ENCODE assay signal across 13 cellular contexts in the genomic region with DNA sequence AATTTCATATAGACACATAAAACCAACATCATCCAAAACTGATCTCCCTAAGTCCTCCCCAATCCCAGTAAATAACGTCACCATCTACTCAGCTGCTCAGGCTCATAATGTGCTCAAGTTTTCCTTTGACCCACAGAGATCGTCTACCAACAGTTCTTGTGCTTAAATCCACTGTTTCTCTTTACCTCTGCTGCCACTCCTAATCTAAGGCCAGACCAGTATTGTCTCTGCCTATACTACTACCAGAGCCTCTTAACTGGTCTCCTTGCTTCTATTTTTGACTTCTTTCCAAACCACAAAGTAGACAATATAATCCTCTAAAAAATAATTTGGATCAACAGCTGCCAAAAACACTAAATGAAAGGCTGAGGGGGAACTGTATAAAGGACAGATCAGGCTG.
A peak's percentile ranks its signal among the peaks of the same experiment; 100 is the strongest.
DNase-seq lines count a peak whose midpoint lies in the region; ATAC-seq and TF ChIP-seq lines count a peak whose summit lies in the region.
"Had no signal": no experiment of that assay in that cellular context is flagged by ENCODE, and none has a peak within 500 bp of the region (broad histone marks: within the 10 kb centered on the region; RNA-seq: fewer than 3 reads in every experiment).

No MANE protein-coding gene starts in this region.

- H3K27ac Mint-ChIP-seq in brain: peak overlapping the region in 3 of 5 experiments; percentile 0 to 18 (median 16)
- no peak overlapping the region for H3K27ac Mint-ChIP-seq in activated T-cell treated with anti-CD3 and anti-CD28 coated beads, Interleukin-2, amount 50 U/mL, for 24 hours

- peaks cover 63% of the 10 kb centered on the region for H3K4me1 Mint-ChIP-seq in brain
- peaks cover 26% of the 10 kb centered on the region for H3K4me1 Mint-ChIP-seq in activated T-cell treated with anti-CD3 and anti-CD28 coated beads, Interleukin-2, amount 50 U/mL, for 24 hours (ENCODE audit: low read depth)

- no peaks in the 10 kb centered on the region for H3F3A ChIP-seq in SK-N-SH (replicated peaks; ENCODE audit: insufficient read depth)

- no peak for DNase-seq in SK-N-SH
- peak; percentile 32 for DNase-seq in NCI-H82 (lab: John Stamatoyannopoulos, UW)
- DNase-seq in substantia nigra (lab: John Stamatoyannopoulos, UW): no peak
- DNase-seq in NCI-H524 treated with DMSO at 0.1 percent for 48 hours (lab: John Stamatoyannopoulos, UW): no peak
- no peak for DNase-seq in activated T-cell treated with anti-CD3 and anti-CD28 coated beads, Interleukin-2, amount 50 U/mL, for 24 hours
- no peak for DNase-seq in retina
- DNase-seq: HCEC 1CT, NCI-H1092, NCI-H187 treated with DMSO at 0.1 percent for 48 hours, NCI-H510A treated with DMSO at 0.1 percent for 48 hours had no signal

- H2AFZ ChIP-seq in SK-N-SH (ENCODE audit: low read depth): no peak overlapping the region

- peaks cover 0 to 11% of the 10 kb centered on the region in 2 experiments; a peak in 2 of 4 replicates for H3K4me1 ChIP-seq in SK-N-SH (ENCODE audit: control insufficient read depth in 1 of 2, insufficient read depth in 2 of 2, low read depth in 1 of 2, low read length in 1 of 2)

- no peak overlapping the region for H3K9ac ChIP-seq in SK-N-SH

- TF ChIP-seq CTCF in SK-N-SH (IDR thresholded peaks at IDR 0.05) (no peak), brain (conservative IDR thresholded peaks at IDR 0.05) (no peak)

- peak overlapping the region in 1 of 2 experiments; percentile 60; a peak in 2 of 4 replicates for H3K27ac ChIP-seq in SK-N-SH (ENCODE audit: low read depth in 2 of 2, low read length in 1 of 2)
- peak overlapping the region; percentile 8 for H3K27ac ChIP-seq in substantia nigra (ENCODE audit: low read depth, low read length, poor library complexity, severe bottlenecking)
- H3K27ac ChIP-seq: C4-2B had no signal

- peaks cover 66% of the 10 kb centered on the region for H3K79me2 ChIP-seq in SK-N-SH (ENCODE audit: insufficient read depth)

- H3K4me2 ChIP-seq in SK-N-SH: no peak overlapping the region

- TF ChIP-seq EP300 in SK-N-SH (IDR thresholded peaks at IDR 0.05; ENCODE audit: borderline replicate concordance in 1 of 2, low read depth in 1 of 2, low read length in 1 of 2): no peak

- CTCF ChIA-PET in SK-N-SH (lab: Yijun Ruan, JAX): interaction anchor here (0.8 to 1.0 kb wide), 2 partner anchors 16 to 64 kb away, joined by 3 read pairs; no protein-coding TSS in a partner anchor

- H3K27me3 ChIP-seq in SK-N-SH (ENCODE audit: insufficient read depth): no peaks in the 10 kb centered on the region

- H3K9me2 ChIP-seq in SK-N-SH: no peaks in the 10 kb centered on the region

- 89% methylated on average over 2 of the region's 2 CpGs for WGBS in SK-N-SH (ENCODE audit: low lambda C conversion rate)

- no peak for TF ChIP-seq RAD21 in SK-N-SH (IDR thresholded peaks at IDR 0.05; ENCODE audit: low read length)

- H3K36me3 Mint-ChIP-seq in brain: no peaks in the 10 kb centered on the region
- no peaks in the 10 kb centered on the region for H3K36me3 Mint-ChIP-seq in activated T-cell treated with anti-CD3 and anti-CD28 coated beads, Interleukin-2, amount 50 U/mL, for 24 hours (ENCODE audit: low read depth)

- H3K9me3 Mint-ChIP-seq in brain: peaks cover 0 to 4% (median 0%) of the 10 kb centered on the region in 5 experiments
- no peaks in the 10 kb centered on the region for H3K9me3 Mint-ChIP-seq in activated T-cell treated with anti-CD3 and anti-CD28 coated beads, Interleukin-2, amount 50 U/mL, for 24 hours

- no peak overlapping the region for H3K4me3 ChIP-seq in SK-N-SH (ENCODE audit: low read depth in 2 of 2, low read length in 1 of 2)

- H4K20me1 ChIP-seq in SK-N-SH (ENCODE audit: insufficient read depth): no peaks in the 10 kb centered on the region

- no peaks in the 10 kb centered on the region for H3K36me3 ChIP-seq in SK-N-SH (replicated peaks in 1 of 2; ENCODE audit: control insufficient read depth in 1 of 2, insufficient read depth in 2 of 2, low read length in 1 of 2)

- POLR2A ChIA-PET in SK-N-SH (lab: Yijun Ruan, JAX): no interaction called here

- ATAC-seq in SK-N-SH treated with all-trans-retinoic acid at 6 μM for 48 hours: peak; percentile 55

- H3K27me3 Mint-ChIP-seq in brain: peaks cover under 1% of the 10 kb centered on the region
- no peaks in the 10 kb centered on the region for H3K27me3 Mint-ChIP-seq in activated T-cell treated with anti-CD3 and anti-CD28 coated beads, Interleukin-2, amount 50 U/mL, for 24 hours

- H3K9me3 ChIP-seq in SK-N-SH: no peaks in the 10 kb centered on the region

- H3K4me3 Mint-ChIP-seq in brain: peak overlapping the region in 3 of 5 experiments; percentile 4 to 42 (median 36)
- no peak overlapping the region for H3K4me3 Mint-ChIP-seq in activated T-cell treated with anti-CD3 and anti-CD28 coated beads, Interleukin-2, amount 50 U/mL, for 24 hours

TF ChIP-seq in SK-N-SH treated with all-trans-retinoic acid at 6 μM for 48 hours, 23 proteins besides CTCF, POLR2A, EP300 and RAD21:
- TF ChIP-seq RARB (CRISPR knock-in tag; IDR thresholded peaks at IDR 0.05) (no peak), GLIS3 (CRISPR knock-in tag; IDR thresholded peaks at IDR 0.05) (no peak), ESRRG (CRISPR knock-in tag; IDR thresholded peaks at IDR 0.05) (no peak), BACH2 (CRISPR knock-in tag; IDR thresholded peaks at IDR 0.05; ENCODE audit: borderline replicate concordance) (no peak), ZNF70 (CRISPR knock-in tag; IDR thresholded peaks at IDR 0.05) (no peak), TCF4 (CRISPR knock-in tag; IDR thresholded peaks at IDR 0.05; ENCODE audit: borderline replicate concordance) (no peak), ARNTL (CRISPR knock-in tag; IDR thresholded peaks at IDR 0.05; ENCODE audit: borderline replicate concordance, low read depth) (no peak)

TF ChIP-seq in SK-N-SH, 30 proteins besides CTCF, POLR2A, EP300 and RAD21 (continues in another document):
- TF ChIP-seq TEAD4 (IDR thresholded peaks at IDR 0.05; ENCODE audit: borderline replicate concordance, insufficient read depth) (no peak), SIN3A (IDR thresholded peaks at IDR 0.05; ENCODE audit: borderline replicate concordance, low read depth, low read length) (no peak), ELF1 (IDR thresholded peaks at IDR 0.05) (no peak), NRF1 (IDR thresholded peaks at IDR 0.05; ENCODE audit: low read depth, low read length) (no peak), FOXM1 (IDR thresholded peaks at IDR 0.05; ENCODE audit: low read depth) (no peak), MXI1 (IDR thresholded peaks at IDR 0.05; ENCODE audit: low read depth, low read length) (no peak), SMC3 (IDR thresholded peaks at IDR 0.05; ENCODE audit: low read depth, low read length) (no peak), TAF1 (IDR thresholded peaks at IDR 0.05; ENCODE audit: borderline replicate concordance, low read depth, low read length) (no peak), NFIC (IDR thresholded peaks at IDR 0.05; ENCODE audit: borderline replicate concordance) (no peak)
- TF ChIP-seq, protein P1, sequence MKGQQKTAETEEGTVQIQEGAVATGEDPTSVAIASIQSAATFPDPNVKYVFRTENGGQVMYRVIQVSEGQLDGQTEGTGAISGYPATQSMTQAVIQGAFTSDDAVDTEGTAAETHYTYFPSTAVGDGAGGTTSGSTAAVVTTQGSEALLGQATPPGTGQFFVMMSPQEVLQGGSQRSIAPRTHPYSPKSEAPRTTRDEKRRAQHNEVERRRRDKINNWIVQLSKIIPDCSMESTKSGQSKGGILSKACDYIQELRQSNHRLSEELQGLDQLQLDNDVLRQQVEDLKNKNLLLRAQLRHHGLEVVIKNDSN (IDR thresholded peaks at IDR 0.05; ENCODE audit: borderline replicate concordance, low read depth): no peak
- TF ChIP-seq, protein P2, sequence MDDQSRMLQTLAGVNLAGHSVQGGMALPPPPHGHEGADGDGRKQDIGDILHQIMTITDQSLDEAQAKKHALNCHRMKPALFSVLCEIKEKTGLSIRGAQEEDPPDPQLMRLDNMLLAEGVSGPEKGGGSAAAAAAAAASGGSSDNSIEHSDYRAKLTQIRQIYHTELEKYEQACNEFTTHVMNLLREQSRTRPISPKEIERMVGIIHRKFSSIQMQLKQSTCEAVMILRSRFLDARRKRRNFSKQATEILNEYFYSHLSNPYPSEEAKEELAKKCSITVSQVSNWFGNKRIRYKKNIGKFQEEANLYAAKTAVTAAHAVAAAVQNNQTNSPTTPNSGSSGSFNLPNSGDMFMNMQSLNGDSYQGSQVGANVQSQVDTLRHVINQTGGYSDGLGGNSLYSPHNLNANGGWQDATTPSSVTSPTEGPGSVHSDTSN (IDR thresholded peaks at IDR 0.05): no peak
- TF ChIP-seq, protein P3, sequence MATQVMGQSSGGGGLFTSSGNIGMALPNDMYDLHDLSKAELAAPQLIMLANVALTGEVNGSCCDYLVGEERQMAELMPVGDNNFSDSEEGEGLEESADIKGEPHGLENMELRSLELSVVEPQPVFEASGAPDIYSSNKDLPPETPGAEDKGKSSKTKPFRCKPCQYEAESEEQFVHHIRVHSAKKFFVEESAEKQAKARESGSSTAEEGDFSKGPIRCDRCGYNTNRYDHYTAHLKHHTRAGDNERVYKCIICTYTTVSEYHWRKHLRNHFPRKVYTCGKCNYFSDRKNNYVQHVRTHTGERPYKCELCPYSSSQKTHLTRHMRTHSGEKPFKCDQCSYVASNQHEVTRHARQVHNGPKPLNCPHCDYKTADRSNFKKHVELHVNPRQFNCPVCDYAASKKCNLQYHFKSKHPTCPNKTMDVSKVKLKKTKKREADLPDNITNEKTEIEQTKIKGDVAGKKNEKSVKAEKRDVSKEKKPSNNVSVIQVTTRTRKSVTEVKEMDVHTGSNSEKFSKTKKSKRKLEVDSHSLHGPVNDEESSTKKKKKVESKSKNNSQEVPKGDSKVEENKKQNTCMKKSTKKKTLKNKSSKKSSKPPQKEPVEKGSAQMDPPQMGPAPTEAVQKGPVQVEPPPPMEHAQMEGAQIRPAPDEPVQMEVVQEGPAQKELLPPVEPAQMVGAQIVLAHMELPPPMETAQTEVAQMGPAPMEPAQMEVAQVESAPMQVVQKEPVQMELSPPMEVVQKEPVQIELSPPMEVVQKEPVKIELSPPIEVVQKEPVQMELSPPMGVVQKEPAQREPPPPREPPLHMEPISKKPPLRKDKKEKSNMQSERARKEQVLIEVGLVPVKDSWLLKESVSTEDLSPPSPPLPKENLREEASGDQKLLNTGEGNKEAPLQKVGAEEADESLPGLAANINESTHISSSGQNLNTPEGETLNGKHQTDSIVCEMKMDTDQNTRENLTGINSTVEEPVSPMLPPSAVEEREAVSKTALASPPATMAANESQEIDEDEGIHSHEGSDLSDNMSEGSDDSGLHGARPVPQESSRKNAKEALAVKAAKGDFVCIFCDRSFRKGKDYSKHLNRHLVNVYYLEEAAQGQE (IDR thresholded peaks at IDR 0.05; ENCODE audit: low read depth, low read length): no peak
- TF ChIP-seq, protein P4, sequence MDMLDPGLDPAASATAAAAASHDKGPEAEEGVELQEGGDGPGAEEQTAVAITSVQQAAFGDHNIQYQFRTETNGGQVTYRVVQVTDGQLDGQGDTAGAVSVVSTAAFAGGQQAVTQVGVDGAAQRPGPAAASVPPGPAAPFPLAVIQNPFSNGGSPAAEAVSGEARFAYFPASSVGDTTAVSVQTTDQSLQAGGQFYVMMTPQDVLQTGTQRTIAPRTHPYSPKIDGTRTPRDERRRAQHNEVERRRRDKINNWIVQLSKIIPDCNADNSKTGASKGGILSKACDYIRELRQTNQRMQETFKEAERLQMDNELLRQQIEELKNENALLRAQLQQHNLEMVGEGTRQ (IDR thresholded peaks at IDR 0.05; ENCODE audit: borderline replicate concordance, low read depth, low read length): no peak
